1 cellular context compared by ENCODE assay signal in genomic region chr16:56849690-56850680, GRCh38.
A peak's percentile ranks its signal among the peaks of the same experiment; 100 is the strongest.
TF ChIP-seq lines count a peak whose summit lies in the region.

No MANE protein-coding gene starts in this region.

TF ChIP-seq in HepG2, 621 proteins besides CTCF, POLR2A, EP300 and RAD21 (continued from another document and continues in another):
- TF ChIP-seq HNF1A (IDR thresholded peaks at IDR 0.05; ENCODE audit: low read depth) (no peak; the same call in 1 of the 2 replicates), HNF1A (CRISPR knock-in tag; IDR thresholded peaks at IDR 0.05; ENCODE audit: borderline replicate concordance) (peak; percentile 42; the same call in 1 of the 2 replicates), ZNF318 (CRISPR knock-in tag; IDR thresholded peaks at IDR 0.05) (no peak), ZNF570 (CRISPR knock-in tag; IDR thresholded peaks at IDR 0.05; ENCODE audit: borderline replicate concordance) (no peak), ZNF232 (CRISPR knock-in tag; IDR thresholded peaks at IDR 0.05; ENCODE audit: borderline replicate concordance) (peak; percentile 69; the same call in 1 of the 2 replicates), FOXO4 (CRISPR knock-in tag; conservative IDR thresholded peaks at IDR 0.05) (no peak), ZNF790 (CRISPR knock-in tag; IDR thresholded peaks at IDR 0.05; ENCODE audit: borderline replicate concordance) (no peak), RNF219 (CRISPR knock-in tag; IDR thresholded peaks at IDR 0.05) (no peak), REST (IDR thresholded peaks at IDR 0.05; ENCODE audit: borderline replicate concordance in 1 of 2, low read depth in 1 of 2, low read length in 2 of 2) (no peak), ZNF678 (CRISPR knock-in tag; IDR thresholded peaks at IDR 0.05) (no peak), NAIF1 (CRISPR knock-in tag; IDR thresholded peaks at IDR 0.05; ENCODE audit: borderline replicate concordance) (no peak), MTA1 (CRISPR knock-in tag; IDR thresholded peaks at IDR 0.05; ENCODE audit: borderline replicate concordance) (no peak), ZBTB3 (CRISPR knock-in tag; IDR thresholded peaks at IDR 0.05; ENCODE audit: borderline replicate concordance, low read depth) (no peak), NCOA2 (CRISPR knock-in tag; IDR thresholded peaks at IDR 0.05) (peak; percentile 51; the same call in 1 of the 2 replicates), RXRA (CRISPR knock-in tag; IDR thresholded peaks at IDR 0.05) (peak; percentile 45; the same call in 1 of the 2 replicates), PREB (CRISPR knock-in tag; IDR thresholded peaks at IDR 0.05) (no peak), SMAD3 (CRISPR knock-in tag; IDR thresholded peaks at IDR 0.05) (no peak), TFAP4 (IDR thresholded peaks at IDR 0.05; ENCODE audit: borderline replicate concordance, low read depth) (peak; percentile 72; the same call in 1 of the 2 replicates), ZNF562 (CRISPR knock-in tag; IDR thresholded peaks at IDR 0.05; ENCODE audit: borderline replicate concordance) (no peak), HES4 (CRISPR knock-in tag; IDR thresholded peaks at IDR 0.05; ENCODE audit: borderline replicate concordance) (no peak), TGIF2 (CRISPR knock-in tag; IDR thresholded peaks at IDR 0.05) (peak; percentile 11; the same call in 1 of the 2 replicates), YEATS4 (CRISPR knock-in tag; IDR thresholded peaks at IDR 0.05; ENCODE audit: borderline replicate concordance) (peak; percentile 65; the same call in 1 of the 2 replicates), NFE2 (CRISPR knock-in tag; IDR thresholded peaks at IDR 0.05) (no peak), PPARG (CRISPR knock-in tag; conservative IDR thresholded peaks at IDR 0.05) (no peak), U2AF1 (optimal IDR thresholded peaks at IDR 0.05; ENCODE audit: low read depth, low read length) (no peak), ZNF580 (CRISPR knock-in tag; IDR thresholded peaks at IDR 0.05; ENCODE audit: borderline replicate concordance, low read depth) (no peak; the same call in 1 of the 2 replicates), ZGPAT (CRISPR knock-in tag; IDR thresholded peaks at IDR 0.05) (peak; percentile 66), ADNP (CRISPR knock-in tag; IDR thresholded peaks at IDR 0.05) (no peak), ZNF749 (CRISPR knock-in tag; IDR thresholded peaks at IDR 0.05; ENCODE audit: borderline replicate concordance) (no peak), XBP1 (CRISPR knock-in tag; IDR thresholded peaks at IDR 0.05) (no peak), SOX6 (IDR thresholded peaks at IDR 0.05) (no peak), SOX6 (CRISPR knock-in tag; IDR thresholded peaks at IDR 0.05) (peak; percentile 89), CENPX (CRISPR knock-in tag; IDR thresholded peaks at IDR 0.05) (no peak)
